2 cellular contexts compared by ENCODE assay signal in the genomic region with DNA sequence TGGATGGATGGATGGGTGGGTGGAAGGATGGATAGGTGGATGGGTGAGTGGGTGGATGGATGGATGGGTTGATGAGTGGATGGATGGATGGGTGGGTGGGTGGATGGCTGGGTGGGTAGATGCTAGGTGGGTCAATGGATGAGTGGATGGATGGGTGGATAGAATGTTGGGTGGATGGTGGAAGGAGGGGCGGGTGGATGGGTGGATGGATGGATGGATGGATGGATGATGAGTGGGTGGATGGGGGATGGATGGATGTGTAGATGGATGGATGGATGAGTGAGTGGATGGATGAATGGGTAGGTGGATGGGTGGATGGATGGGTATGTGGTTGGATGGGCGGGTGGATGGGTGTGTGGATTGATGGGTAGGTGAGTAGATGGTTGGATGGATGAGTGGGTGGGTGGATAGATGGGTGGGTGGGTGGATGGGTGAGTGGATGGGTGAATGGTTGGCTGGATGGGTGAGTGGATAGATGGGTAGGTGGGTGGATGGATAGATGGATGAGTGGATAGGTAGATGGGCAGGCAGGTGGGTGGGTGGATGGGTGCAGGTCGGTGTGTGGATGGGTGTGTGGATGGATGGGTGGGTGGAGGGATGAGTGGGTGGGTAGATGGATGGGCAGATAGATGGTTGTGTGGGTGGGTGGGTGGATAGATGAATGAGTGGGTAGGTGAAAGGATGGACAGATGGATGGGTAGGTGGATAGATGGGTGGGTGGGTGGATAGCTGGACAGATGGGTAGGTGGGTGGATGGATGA.
TF ChIP-seq lines count a peak whose summit lies in the region.

No MANE protein-coding gene starts in this region.

TF ChIP-seq in HEK293, 187 proteins besides CTCF, POLR2A, EP300 and RAD21:
- peak; percentile 86 for TF ChIP-seq ZNF366 (tag by site-specific recombination; conservative IDR thresholded peaks at IDR 0.05)
- peak; percentile 85 for TF ChIP-seq EGR2 (tag by site-specific recombination; IDR thresholded peaks at IDR 0.05; ENCODE audit: low read depth)
- peak; percentile 92 for TF ChIP-seq ZFHX2 (tag by site-specific recombination; conservative IDR thresholded peaks at IDR 0.05)
- TF ChIP-seq ZNF311 (tag by site-specific recombination; IDR thresholded peaks at IDR 0.05; ENCODE audit: borderline replicate concordance), result no peak
- no peak for TF ChIP-seq ZNF561 (tag by site-specific recombination; IDR thresholded peaks at IDR 0.05; ENCODE audit: borderline replicate concordance)
- peak; percentile 90 for TF ChIP-seq ZBTB17 (tag by site-specific recombination; IDR thresholded peaks at IDR 0.05)

TF ChIP-seq in K562, 482 proteins besides CTCF, POLR2A, EP300 and RAD21:
- TF ChIP-seq CSDE1 (IDR thresholded peaks at IDR 0.05), result no peak
- peak; percentile 34; the same call in 1 of the 2 replicates for TF ChIP-seq EGR1 (conservative IDR thresholded peaks at IDR 0.05)
